ENCODE assay signal across 23 cellular contexts in the genomic region with DNA sequence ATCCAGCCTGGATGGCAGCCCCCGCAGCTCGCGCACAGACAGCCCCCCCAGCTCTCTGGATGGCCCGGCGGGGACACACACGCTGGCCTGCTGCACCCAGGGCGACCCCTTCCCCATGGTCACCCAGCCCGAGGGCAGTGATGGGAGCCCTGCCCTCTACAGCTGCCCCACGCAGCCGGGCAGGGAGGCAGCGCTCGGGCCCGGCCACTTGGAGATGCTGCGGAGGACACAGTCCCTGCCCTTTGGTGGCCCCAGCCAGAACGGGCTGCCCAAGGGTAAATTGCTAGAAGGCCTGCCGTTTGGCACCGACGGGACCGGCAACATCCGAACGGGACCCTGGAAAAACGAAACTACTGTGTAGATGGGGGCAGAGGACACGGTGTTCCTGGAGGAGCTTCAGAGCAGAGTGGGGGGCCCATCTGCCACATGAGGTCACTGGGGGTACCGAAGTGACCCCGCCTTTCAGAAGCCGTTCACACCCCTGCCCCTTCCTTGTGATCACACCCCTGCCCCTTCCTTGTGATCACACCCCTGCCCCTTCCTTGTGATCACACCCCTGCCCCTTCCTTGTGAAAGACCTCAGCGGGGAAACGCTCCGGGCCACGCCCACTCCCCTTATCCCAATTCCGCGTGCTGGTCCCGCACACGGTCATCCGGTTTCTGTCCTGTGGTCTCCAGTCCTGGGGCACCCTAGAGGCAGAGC. TPM values are rescaled to one million over a fixed set of nuclear protein-coding genes. Genes with fewer than 3 reads are reported as not detected.
"Had no signal": no experiment of that assay in that cellular context is flagged by ENCODE, and none has a peak within 500 bp of the region (broad histone marks: within the 10 kb centered on the region; RNA-seq: fewer than 3 reads in every experiment).

No MANE protein-coding gene starts in this region.

- DNase-seq: activated CD4-positive, CD25-positive, alpha-beta regulatory T cell treated with anti-CD3 and anti-CD28 coated beads, Interleukin-2, amount 50 U/mL, for 72 hours; activated gamma-delta T cell; activated T-cell treated with anti-CD3 and anti-CD28 coated beads, Interleukin-2, amount 50 U/mL, for 72 hours; central memory CD4-positive, alpha-beta T cell; colonic mucosa; hypothalamus; kidney glomerular epithelial cell; naive B cell; retina; stimulated activated CD4-positive, alpha-beta T cell treated with anti-CD3 and anti-CD28 coated beads, Interleukin-15, amount 100 ng/mL, for 24 hours; stimulated activated CD4-positive, alpha-beta T cell treated with anti-CD3 and anti-CD28 coated beads, Interleukin-4, amount 100 ng/mL, for 1 hour; stimulated activated naive CD4-positive, alpha-beta T cell treated with Interleukin-2 at 50 U/mL for 16 hours; T-helper 1 cell; T1000; trophoblast cell had no signal

- H3K36me3 ChIP-seq: colonic mucosa, esophagus muscularis mucosa, neural progenitor cell, suprapubic skin had no signal

- H3K4me3 ChIP-seq: colonic mucosa, esophagus muscularis mucosa, lung, neural progenitor cell, SK-N-MC, skin epidermis, suprapubic skin had no signal

- ATAC-seq: activated naive CD4-positive, alpha-beta T cell treated with anti-CD3 and anti-CD28 coated beads, Interleukin-2, amount 50 U/mL, for 72 hours; activated T-cell treated with anti-CD3 and anti-CD28 coated beads, Interleukin-2, amount 50 U/mL, for 72 hours had no signal

- H3K27ac ChIP-seq: colonic mucosa, esophagus muscularis mucosa, neural progenitor cell, SK-N-MC, skin epidermis, suprapubic skin had no signal

- H2AFZ ChIP-seq: neural progenitor cell had no signal

- H3K4me2 ChIP-seq: neural progenitor cell had no signal

- H3K9me3 Mint-ChIP-seq: activated naive CD4-positive, alpha-beta T cell treated with anti-CD3 and anti-CD28 coated beads, Interleukin-2, amount 50 U/mL, for 72 hours; activated T-cell treated with anti-CD3 and anti-CD28 coated beads, Interleukin-2, amount 50 U/mL, for 72 hours; neural progenitor cell had no signal

- H3K4me3 Mint-ChIP-seq: activated T-cell treated with anti-CD3 and anti-CD28 coated beads, Interleukin-2, amount 50 U/mL, for 72 hours; naive B cell; neural progenitor cell had no signal

- H3K4me1 ChIP-seq: colonic mucosa, neural progenitor cell, suprapubic skin had no signal

- H3K36me3 Mint-ChIP-seq: activated naive CD4-positive, alpha-beta T cell treated with anti-CD3 and anti-CD28 coated beads, Interleukin-2, amount 50 U/mL, for 72 hours; neural progenitor cell had no signal

- H3K27me3 ChIP-seq: colonic mucosa had no signal

- H3K27ac Mint-ChIP-seq: activated naive CD4-positive, alpha-beta T cell treated with anti-CD3 and anti-CD28 coated beads, Interleukin-2, amount 50 U/mL, for 72 hours; activated T-cell treated with anti-CD3 and anti-CD28 coated beads, Interleukin-2, amount 50 U/mL, for 72 hours; naive B cell; neural progenitor cell had no signal

- H3K9me3 ChIP-seq: colonic mucosa, esophagus muscularis mucosa, suprapubic skin had no signal

RNA-seq across cellular contexts. Expression of a gene that starts 30.7 kb away (rescaled TPM):
- total RNA-seq: glomerular endothelial cell had no signal

RNA-seq across cellular contexts. Expression of a gene that starts 41.6 kb away (rescaled TPM):
- total RNA-seq: activated naive CD4-positive, alpha-beta T cell treated with anti-CD3 and anti-CD28 coated beads, Interleukin-2, amount 50 U/mL, for 72 hours; activated T-cell treated with anti-CD3 and anti-CD28 coated beads, Interleukin-2, amount 50 U/mL, for 72 hours; colonic mucosa; glomerular endothelial cell; suprapubic skin had no signal
